In the genomic region with DNA sequence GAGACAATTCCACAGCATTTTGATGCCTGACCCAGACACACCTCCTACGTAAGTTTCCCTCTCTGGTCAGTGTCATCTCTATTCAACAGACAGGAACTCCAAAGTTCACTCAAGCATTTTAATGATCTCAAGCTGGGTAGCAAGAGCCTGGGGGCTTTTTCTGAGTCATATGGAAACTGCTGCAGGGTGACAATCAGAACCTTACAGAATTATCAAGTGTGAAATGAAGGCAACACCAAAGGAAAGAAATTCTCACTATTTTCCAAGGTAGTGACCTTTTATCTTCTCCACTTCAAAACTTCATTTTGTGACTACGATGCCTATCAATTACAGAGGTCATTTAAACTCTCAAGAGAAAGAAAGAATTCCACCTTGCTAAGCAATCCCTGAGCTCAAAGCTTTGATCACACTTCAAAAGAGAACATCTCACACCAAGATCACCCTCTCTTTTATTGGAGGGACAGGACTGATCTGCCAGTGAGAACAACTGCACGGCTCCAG, we compare ENCODE assay signal across 8 cellular contexts.
DNase-seq lines count a peak whose midpoint lies in the region; ATAC-seq lines count a peak whose summit lies in the region.

No MANE protein-coding gene starts in this region.

- no peak overlapping the region for H4K91ac ChIP-seq in mesenchymal stem cell (ENCODE audit: low read length)

- H4K8ac ChIP-seq in mesenchymal stem cell (ENCODE audit: low read length), result no peak overlapping the region

- no peak overlapping the region for H2BK15ac ChIP-seq in mesenchymal stem cell (ENCODE audit: low read depth, poor library complexity, severe bottlenecking)

- H2AK5ac ChIP-seq in mesenchymal stem cell (ENCODE audit: low read length, severe bottlenecking), result no peak overlapping the region

- H3K18ac ChIP-seq in mesenchymal stem cell (ENCODE audit: low read depth in 1 of 2, low read length in 2 of 2), result no peak overlapping the region

- no peak overlapping the region for H3K27ac Mint-ChIP-seq in naive thymus-derived CD8-positive, alpha-beta T cell

- no peaks in the 10 kb centered on the region for H3K4me1 Mint-ChIP-seq in naive thymus-derived CD8-positive, alpha-beta T cell

- no peaks in the 10 kb centered on the region for H3K4me1 ChIP-seq in mesenchymal stem cell (ENCODE audit: control insufficient read depth, insufficient read depth, low read depth, low read length)

- H3K79me1 ChIP-seq in mesenchymal stem cell (replicated peaks; ENCODE audit: low read length, poor library complexity, severe bottlenecking), result no peaks in the 10 kb centered on the region

- H3K27ac ChIP-seq in mesenchymal stem cell (ENCODE audit: low read length, poor library complexity, severe bottlenecking), result no peak overlapping the region

- H3K27me3 ChIP-seq in mesenchymal stem cell (ENCODE audit: control insufficient read depth in 1 of 2, insufficient read depth in 1 of 2, low read length in 2 of 2), result no peaks in the 10 kb centered on the region

- no peaks in the 10 kb centered on the region for H3K9me3 Mint-ChIP-seq in naive thymus-derived CD8-positive, alpha-beta T cell

- no peak overlapping the region for H3K4me3 ChIP-seq in mesenchymal stem cell (ENCODE audit: insufficient read depth in 1 of 2, low read depth in 1 of 2, low read length in 2 of 2)

- no peak overlapping the region for H3K4me3 Mint-ChIP-seq in naive thymus-derived CD8-positive, alpha-beta T cell

- POLR2A ChIA-PET in naive thymus-derived CD8-positive, alpha-beta T cell (lab: Charles Lee), result no interaction called here

- H3K14ac ChIP-seq in mesenchymal stem cell (ENCODE audit: low read length in 2 of 2), result no peak overlapping the region

- H3K23ac ChIP-seq in mesenchymal stem cell (ENCODE audit: low read length in 2 of 2), result no peak overlapping the region

- H2BK120ac ChIP-seq in mesenchymal stem cell (ENCODE audit: low read depth, low read length), result no peak overlapping the region

- no peaks in the 10 kb centered on the region for H3K36me3 ChIP-seq in mesenchymal stem cell (ENCODE audit: control insufficient read depth in 1 of 2, insufficient read depth in 2 of 2, low read depth in 1 of 2, low read length in 2 of 2)

- H2AFZ ChIP-seq in mesenchymal stem cell (ENCODE audit: low read depth, low read length), result no peak overlapping the region

- 46% methylated on average over 3 of the region's 3 CpGs for WGBS in mesenchymal stem cell

- no peak overlapping the region for H2BK12ac ChIP-seq in mesenchymal stem cell (ENCODE audit: low read length in 2 of 2)

- peak; percentile 15 for DNase-seq in mesenchymal stem cell
- DNase-seq in naive thymus-derived CD8-positive, alpha-beta T cell, result no peak
- no peak for DNase-seq in T-helper 9 cell
- no peak for DNase-seq in NCI-H748 (lab: John Stamatoyannopoulos, UW; ENCODE audit: unreplicated experiment)

- ATAC-seq in GM18520 (IDR thresholded peaks at IDR 0.05; ENCODE audit: unreplicated experiment), result peak; percentile 96
- ATAC-seq in GM21576 (IDR thresholded peaks at IDR 0.05; ENCODE audit: unreplicated experiment), result peak; percentile 92
- ATAC-seq in HG03469 (IDR thresholded peaks at IDR 0.05; ENCODE audit: unreplicated experiment), result peak; percentile 90
- ATAC-seq in esophagus mucosa, result no peak
- ATAC-seq in naive thymus-derived CD8-positive, alpha-beta T cell, result no peak

- H3K9ac ChIP-seq in mesenchymal stem cell (ENCODE audit: low read length), result no peak overlapping the region

- H3K4me2 ChIP-seq in mesenchymal stem cell (ENCODE audit: low read length, poor library complexity, severe bottlenecking), result no peak overlapping the region

- no peaks in the 10 kb centered on the region for H3K9me3 ChIP-seq in mesenchymal stem cell (ENCODE audit: control insufficient read depth, low read length)

- no peaks in the 10 kb centered on the region for H3K36me3 Mint-ChIP-seq in naive thymus-derived CD8-positive, alpha-beta T cell

- H3K27me3 Mint-ChIP-seq in naive thymus-derived CD8-positive, alpha-beta T cell, result peaks cover 0 to 10% (median 2%) of the 10 kb centered on the region in 5 donors

- H3K4ac ChIP-seq in mesenchymal stem cell (ENCODE audit: low read depth in 1 of 2, low read length in 2 of 2), result no peak overlapping the region

- no peak overlapping the region for H2BK5ac ChIP-seq in mesenchymal stem cell (ENCODE audit: low read depth, low read length, poor library complexity, severe bottlenecking)

Comparison
In these comparisons a context has a peak if more than half of its experiments do, and no peak if none do; other contexts are left out.
1. ATAC-seq: peak in GM18520 (single experiment), GM21576 (single experiment) and HG03469 (single experiment); none in esophagus mucosa (single experiment) and naive thymus-derived CD8-positive, alpha-beta T cell (0 of 2).